8 cellular contexts compared by ENCODE assay signal in genomic region chr22:39994566-39995345, GRCh38. TPM values are rescaled to one million over a fixed set of nuclear protein-coding genes. Genes with fewer than 3 reads are reported as not detected.
DNase-seq lines count a peak whose midpoint lies in the region; ATAC-seq and TF ChIP-seq lines count a peak whose summit lies in the region.

TSS of gene FAM83F (plus strand) at chr22:39994954. CDS start at chr22:39995043, 89 bp downstream.

- no peak for TF ChIP-seq CTCF in GM20000 (IDR thresholded peaks at IDR 0.05; ENCODE audit: extremely low read depth, missing control alignments)
- no peak for TF ChIP-seq CTCF in WERI-Rb-1 (IDR thresholded peaks at IDR 0.05; ENCODE audit: low read depth, low read length)
- TF ChIP-seq CTCF in endothelial cell (IDR thresholded peaks at IDR 0.05; ENCODE audit: unreplicated experiment), result no peak
- no peak for TF ChIP-seq CTCF in ovary (IDR thresholded peaks at IDR 0.05)

- no peaks in the 10 kb centered on the region for H3K27me3 Mint-ChIP-seq in endothelial cell (ENCODE audit: unreplicated experiment)

- no peaks in the 10 kb centered on the region for H3K9me3 ChIP-seq in WERI-Rb-1 (ENCODE audit: severe bottlenecking)
- H3K9me3 ChIP-seq in ovary, result no peaks in the 10 kb centered on the region

- WGBS in ovary, 3 donors, result 3 to 10% (median 6%) methylated on average over 20 to 109 of the region's 109 CpGs

- H3K36me3 Mint-ChIP-seq in endothelial cell (ENCODE audit: low read depth, unreplicated experiment), result no peaks in the 10 kb centered on the region

- ATAC-seq in GM19328 (IDR thresholded peaks at IDR 0.05; ENCODE audit: unreplicated experiment) (no peak), HG02981 (IDR thresholded peaks at IDR 0.05; ENCODE audit: unreplicated experiment) (no peak)

- DNase-seq in GM20000 (ENCODE audit: low spot score) (peak; percentile 72), WERI-Rb-1 (no peak), endothelial cell (ENCODE audit: low spot score) (peak; percentile 37), ovary (peak in 3 of 5 donors; percentile 21 to 59 (median 30)), NCI-H1048 (lab: John Stamatoyannopoulos, UW) (no peak), NCI-H524 (lab: John Stamatoyannopoulos, UW) (no peak)

- H3K4me3 ChIP-seq in WERI-Rb-1 (ENCODE audit: low read depth, low read length) (no peak within 1 kb of the TSS), ovary (peak within 1 kb of the TSS; percentile 25)

- H3K27ac Mint-ChIP-seq in endothelial cell (ENCODE audit: unreplicated experiment), result no peak within 1 kb of the TSS

- no peak for TF ChIP-seq EP300 in ovary (IDR thresholded peaks at IDR 0.05)

- peak within 1 kb of the TSS; percentile 88 for H3K27ac ChIP-seq in WERI-Rb-1
- no peak within 1 kb of the TSS for H3K27ac ChIP-seq in ovary

- intact Hi-C loops in ovary (cut with DNase I), result no loop called here

- H3K4me3 Mint-ChIP-seq in endothelial cell (ENCODE audit: unreplicated experiment), result peak within 1 kb of the TSS; percentile 42

- H3K4me1 Mint-ChIP-seq in endothelial cell (ENCODE audit: unreplicated experiment), result peaks cover 34% of the 10 kb centered on the region

- H3K27me3 ChIP-seq in WERI-Rb-1 (ENCODE audit: insufficient read depth, low read depth, severe bottlenecking) (no peaks in the 10 kb centered on the region), ovary (no peaks in the 10 kb centered on the region)

- TF ChIP-seq POLR2A in ovary (IDR thresholded peaks at IDR 0.05), result no peak

- H3K9me3 Mint-ChIP-seq in endothelial cell (ENCODE audit: unreplicated experiment), result no peaks in the 10 kb centered on the region

- H3K4me1 ChIP-seq in ovary (ENCODE audit: insufficient read depth), result no peaks in the 10 kb centered on the region

- H3K36me3 ChIP-seq in WERI-Rb-1, result no peaks in the 10 kb centered on the region
- H3K36me3 ChIP-seq in ovary, result no peaks in the 10 kb centered on the region

RNA-seq across cellular contexts. Expression of gene FAM83F, which starts in this region (rescaled TPM):
- total RNA-seq in endothelial cell (ENCODE audit: unreplicated experiment) (3.5 TPM), ovary (1 to 10 TPM in 4 of 7 donors, under 1 TPM in 3; 0.20 to 3.4 (median 1.7) TPM)
- under 1 TPM; 0.12 to 0.51 TPM for polyA plus RNA-seq in ovary

Comparison
In these comparisons a context has a peak if more than half of its experiments do, and no peak if none do; other contexts are left out.
1. DNase-seq: peak in GM20000 (single experiment), endothelial cell (single experiment) and ovary (3 of 5); none in WERI-Rb-1 (single experiment), NCI-H1048 (single experiment) and NCI-H524 (0 of 2).